Comparison of ENCODE assay signal across 18 cellular contexts in genomic region chr6:80608881-80609280, GRCh38.
DNase-seq lines count a peak whose midpoint lies in the region; ATAC-seq and TF ChIP-seq lines count a peak whose summit lies in the region.
"Had no signal": no experiment of that assay in that cellular context is flagged by ENCODE, and none has a peak within 500 bp of the region (broad histone marks: within the 10 kb centered on the region; RNA-seq: fewer than 3 reads in every experiment).

No MANE protein-coding gene starts in this region.

- H3K4me2 ChIP-seq in PC-3 (ENCODE audit: low read length) (no peak overlapping the region), osteoblast (ENCODE audit: insufficient read depth, low read length) (no peak overlapping the region)

- H4K20me1 ChIP-seq in PC-3 (ENCODE audit: low read length) (no peaks in the 10 kb centered on the region), osteoblast (ENCODE audit: insufficient read depth, low read length) (no peaks in the 10 kb centered on the region)

- no peaks in the 10 kb centered on the region for H3K79me2 ChIP-seq in PC-3 (ENCODE audit: low read length)
- no peaks in the 10 kb centered on the region for H3K79me2 ChIP-seq in osteoblast (ENCODE audit: insufficient read depth, low read length)

- DNase-seq in EH (ENCODE audit: low read depth) (peak; percentile 71), PC-3 (no peak), epithelial cell of esophagus (ENCODE audit: low read depth) (peak; percentile 47), osteoblast (ENCODE audit: insufficient read length, low spot score, missing footprints) (no peak), HuH-7.5 (ENCODE audit: low spot score) (no peak), NCI-H2029 treated with DMSO at 0.1 percent for 48 hours (lab: John Stamatoyannopoulos, UW) (no peak), NCI-H128 (lab: John Stamatoyannopoulos, UW; ENCODE audit: unreplicated experiment) (no peak)
- DNase-seq: activated CD4-positive, CD25-positive, alpha-beta regulatory T cell treated with anti-CD3 and anti-CD28 coated beads, Interleukin-2, amount 50 U/mL, for 72 hours; activated effector memory CD4-positive, alpha-beta T cell treated with Interleukin-2 at 50 U/mL for 16 hours; anterior cingulate cortex; COR-L47; erythroblast; GDM1; NCI-H1694 treated with DMSO at 0.1 percent for 48 hours; right cardiac atrium; SHP77 treated with DMSO at 0.1 percent for 48 hours; stimulated activated CD4-positive, alpha-beta T cell treated with anti-CD3 and anti-CD28 coated beads, Interleukin-1b, Interleukin-23, amount 100 ng/mL, for 48 hours had no signal

- H3K9me3 ChIP-seq in PC-3 (ENCODE audit: low read length): no peaks in the 10 kb centered on the region
- H3K9me3 ChIP-seq in osteoblast (ENCODE audit: low read depth, low read length): no peaks in the 10 kb centered on the region

- BruUV-seq in PC-3 (replicated peaks; lab: Mats Ljungman, UMichigan): no TSS peak

- H3K9me2 ChIP-seq in PC-3 (replicated peaks; ENCODE audit: low read length): no peaks in the 10 kb centered on the region

- CTCF ChIA-PET in PC-3 (lab: Charles Lee): no interaction called here

- H3K4me1 ChIP-seq in PC-3 (ENCODE audit: insufficient read depth, low read length): peaks cover 40% of the 10 kb centered on the region
- peaks cover 27% of the 10 kb centered on the region for H3K4me1 ChIP-seq in osteoblast (ENCODE audit: insufficient read depth, low read length)

- H3K27me3 ChIP-seq in PC-3 (ENCODE audit: low read length) (no peaks in the 10 kb centered on the region), osteoblast (ENCODE audit: insufficient read depth, low read length) (no peaks in the 10 kb centered on the region)

- ATAC-seq in PC-3 (no peak), HG03565 (IDR thresholded peaks at IDR 0.05; ENCODE audit: unreplicated experiment) (no peak)

- H3F3A ChIP-seq in PC-3 (ENCODE audit: low read length, unreplicated experiment): no peaks in the 10 kb centered on the region

- no peak overlapping the region for H3K9ac ChIP-seq in PC-3 (ENCODE audit: low read length)

- POLR2A ChIA-PET in PC-3 (lab: Charles Lee; ENCODE audit: unreplicated experiment): no interaction called here

- H2AFZ ChIP-seq in PC-3 (ENCODE audit: low read length) (no peak overlapping the region), osteoblast (ENCODE audit: low read length) (no peak overlapping the region)

- H3K36me3 ChIP-seq in PC-3 (ENCODE audit: low read depth, low read length) (no peaks in the 10 kb centered on the region), osteoblast (ENCODE audit: insufficient read depth, low read length) (no peaks in the 10 kb centered on the region)

- H3K4me3 ChIP-seq in PC-3 (ENCODE audit: low read length) (no peak overlapping the region), epithelial cell of esophagus (ENCODE audit: low read length) (no peak overlapping the region), osteoblast (ENCODE audit: insufficient read depth, low read length) (no peak overlapping the region)

- TF ChIP-seq CTCF in PC-3 (conservative IDR thresholded peaks at IDR 0.05; ENCODE audit: low read depth, low read length): no peak
- TF ChIP-seq CTCF in epithelial cell of esophagus (IDR thresholded peaks at IDR 0.05; ENCODE audit: insufficient read depth, low read depth, low read length, missing control alignments): no peak
- TF ChIP-seq CTCF in osteoblast (IDR thresholded peaks at IDR 0.05; ENCODE audit: extremely low read depth, low read depth, low read length): no peak

- H3K27ac ChIP-seq in PC-3 (ENCODE audit: low read length) (0 out of 2 replicates have a peak overlapping the region, but pooled peaks have one; percentile 73), osteoblast (ENCODE audit: low read depth, low read length) (peak overlapping the region; percentile 95)

- intact Hi-C loops in PC-3 (cut with micrococcal nuclease): loop anchor here (5.0 to 10.0 kb wide), 4 partner anchors 82 to 394 kb away; no protein-coding TSS in a partner anchor

Comparison
In these comparisons a context has a peak if more than half of its experiments do, and no peak if none do; other contexts are left out.
1. DNase-seq: peak in EH (single experiment) and epithelial cell of esophagus (single experiment); none in PC-3 (single experiment), osteoblast (single experiment), HuH-7.5 (single experiment), NCI-H2029 treated with DMSO at 0.1 percent for 48 hours (single experiment) and NCI-H128 (single experiment).